In the genomic region with DNA sequence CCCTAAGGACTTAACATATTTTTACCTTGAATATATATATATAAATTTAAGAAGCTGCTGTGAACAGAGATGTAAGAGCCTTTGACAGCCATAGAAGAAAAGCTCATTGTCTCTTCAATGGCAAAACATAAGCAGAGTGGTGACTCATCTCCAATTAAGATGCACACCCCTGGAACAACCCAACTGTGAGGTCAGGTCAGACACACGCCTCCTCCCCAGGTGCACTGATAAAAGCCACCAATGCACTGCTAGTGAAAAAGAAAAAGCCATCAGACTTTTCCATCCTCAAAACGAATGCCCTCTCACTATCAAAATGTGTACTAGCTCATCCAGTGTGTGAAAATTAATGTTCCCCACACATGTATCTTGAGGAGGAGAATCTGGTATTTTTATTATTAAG, we compare ENCODE assay signal across 1 cellular context.
TF ChIP-seq lines count a peak whose summit lies in the region.

No MANE protein-coding gene starts in this region.

TF ChIP-seq in HEK293, 187 proteins besides CTCF, POLR2A, EP300 and RAD21 (continued from another document and continues in another):
- TF ChIP-seq, protein P1, sequence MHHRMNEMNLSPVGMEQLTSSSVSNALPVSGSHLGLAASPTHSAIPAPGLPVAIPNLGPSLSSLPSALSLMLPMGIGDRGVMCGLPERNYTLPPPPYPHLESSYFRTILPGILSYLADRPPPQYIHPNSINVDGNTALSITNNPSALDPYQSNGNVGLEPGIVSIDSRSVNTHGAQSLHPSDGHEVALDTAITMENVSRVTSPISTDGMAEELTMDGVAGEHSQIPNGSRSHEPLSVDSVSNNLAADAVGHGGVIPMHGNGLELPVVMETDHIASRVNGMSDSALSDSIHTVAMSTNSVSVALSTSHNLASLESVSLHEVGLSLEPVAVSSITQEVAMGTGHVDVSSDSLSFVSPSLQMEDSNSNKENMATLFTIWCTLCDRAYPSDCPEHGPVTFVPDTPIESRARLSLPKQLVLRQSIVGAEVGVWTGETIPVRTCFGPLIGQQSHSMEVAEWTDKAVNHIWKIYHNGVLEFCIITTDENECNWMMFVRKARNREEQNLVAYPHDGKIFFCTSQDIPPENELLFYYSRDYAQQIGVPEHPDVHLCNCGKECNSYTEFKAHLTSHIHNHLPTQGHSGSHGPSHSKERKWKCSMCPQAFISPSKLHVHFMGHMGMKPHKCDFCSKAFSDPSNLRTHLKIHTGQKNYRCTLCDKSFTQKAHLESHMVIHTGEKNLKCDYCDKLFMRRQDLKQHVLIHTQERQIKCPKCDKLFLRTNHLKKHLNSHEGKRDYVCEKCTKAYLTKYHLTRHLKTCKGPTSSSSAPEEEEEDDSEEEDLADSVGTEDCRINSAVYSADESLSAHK (tag by site-specific recombination; IDR thresholded peaks at IDR 0.05) = no peak
- TF ChIP-seq ZIC2 (tag by site-specific recombination; IDR thresholded peaks at IDR 0.05) (peak; percentile 82), ZNF626 (tag by site-specific recombination; IDR thresholded peaks at IDR 0.05) (no peak), ZFP3 (tag by site-specific recombination; IDR thresholded peaks at IDR 0.05; ENCODE audit: low read depth) (no peak), ZNF585B (tag by site-specific recombination; IDR thresholded peaks at IDR 0.05) (no peak), ZBTB1 (tag by site-specific recombination; IDR thresholded peaks at IDR 0.05) (no peak), ZNF837 (tag by site-specific recombination; IDR thresholded peaks at IDR 0.05) (no peak), SP2 (tag by site-specific recombination; IDR thresholded peaks at IDR 0.05) (no peak), ZNF777 (tag by site-specific recombination; IDR thresholded peaks at IDR 0.05; ENCODE audit: borderline replicate concordance) (no peak), ZNF529 (tag by site-specific recombination; IDR thresholded peaks at IDR 0.05; ENCODE audit: insufficient replicate concordance) (no peak), OSR2 (tag by site-specific recombination; IDR thresholded peaks at IDR 0.05) (no peak), ZNF366 (tag by site-specific recombination; conservative IDR thresholded peaks at IDR 0.05) (peak; percentile 31; the same call in 1 of the 2 replicates), SP7 (tag by site-specific recombination; IDR thresholded peaks at IDR 0.05) (peak; percentile 39; the same call in 1 of the 2 replicates), GLIS2 (tag by site-specific recombination; IDR thresholded peaks at IDR 0.05) (no peak), ZXDB (tag by site-specific recombination; IDR thresholded peaks at IDR 0.05) (peak; percentile 42), HOXD13 (CRISPR knock-in tag; IDR thresholded peaks at IDR 0.05; ENCODE audit: borderline replicate concordance) (no peak), ZSCAN30 (tag by site-specific recombination; IDR thresholded peaks at IDR 0.05) (no peak), KLF1 (tag by site-specific recombination; IDR thresholded peaks at IDR 0.05) (peak; percentile 34; the same call in 1 of the 2 replicates), ZNF169 (tag by site-specific recombination; IDR thresholded peaks at IDR 0.05) (no peak), KLF7 (tag by site-specific recombination; IDR thresholded peaks at IDR 0.05; ENCODE audit: borderline replicate concordance) (no peak), GLIS1 (tag by site-specific recombination; IDR thresholded peaks at IDR 0.05) (0 out of 2 replicates have a peak, but pooled peaks have one; percentile 29), ZNF621 (tag by site-specific recombination; IDR thresholded peaks at IDR 0.05) (no peak), ZBTB48 (tag by site-specific recombination; IDR thresholded peaks at IDR 0.05) (no peak), ZNF214 (tag by site-specific recombination; IDR thresholded peaks at IDR 0.05; ENCODE audit: borderline replicate concordance) (no peak), BCL11A (tag by site-specific recombination; IDR thresholded peaks at IDR 0.05; ENCODE audit: low read depth) (no peak), ZNF184 (tag by site-specific recombination; IDR thresholded peaks at IDR 0.05) (no peak), SCRT2 (tag by site-specific recombination; IDR thresholded peaks at IDR 0.05) (no peak), REPIN1 (tag by site-specific recombination; IDR thresholded peaks at IDR 0.05; ENCODE audit: low read depth) (no peak), WT1 (tag by site-specific recombination; IDR thresholded peaks at IDR 0.05) (peak; percentile 41; the same call in 1 of the 2 replicates), PRDM1 (tag by site-specific recombination; IDR thresholded peaks at IDR 0.05) (peak; percentile 84), ZNF175 (tag by site-specific recombination; IDR thresholded peaks at IDR 0.05) (no peak)
- TF ChIP-seq, protein P2, sequence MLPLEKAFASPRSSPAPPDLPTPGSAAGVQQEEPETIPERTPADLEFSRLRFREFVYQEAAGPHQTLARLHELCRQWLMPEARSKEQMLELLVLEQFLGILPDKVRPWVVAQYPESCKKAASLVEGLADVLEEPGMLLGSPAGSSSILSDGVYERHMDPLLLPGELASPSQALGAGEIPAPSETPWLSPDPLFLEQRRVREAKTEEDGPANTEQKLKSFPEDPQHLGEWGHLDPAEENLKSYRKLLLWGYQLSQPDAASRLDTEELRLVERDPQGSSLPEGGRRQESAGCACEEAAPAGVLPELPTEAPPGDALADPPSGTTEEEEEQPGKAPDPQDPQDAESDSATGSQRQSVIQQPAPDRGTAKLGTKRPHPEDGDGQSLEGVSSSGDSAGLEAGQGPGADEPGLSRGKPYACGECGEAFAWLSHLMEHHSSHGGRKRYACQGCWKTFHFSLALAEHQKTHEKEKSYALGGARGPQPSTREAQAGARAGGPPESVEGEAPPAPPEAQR (tag by site-specific recombination; IDR thresholded peaks at IDR 0.05) = no peak
- TF ChIP-seq, protein P3, sequence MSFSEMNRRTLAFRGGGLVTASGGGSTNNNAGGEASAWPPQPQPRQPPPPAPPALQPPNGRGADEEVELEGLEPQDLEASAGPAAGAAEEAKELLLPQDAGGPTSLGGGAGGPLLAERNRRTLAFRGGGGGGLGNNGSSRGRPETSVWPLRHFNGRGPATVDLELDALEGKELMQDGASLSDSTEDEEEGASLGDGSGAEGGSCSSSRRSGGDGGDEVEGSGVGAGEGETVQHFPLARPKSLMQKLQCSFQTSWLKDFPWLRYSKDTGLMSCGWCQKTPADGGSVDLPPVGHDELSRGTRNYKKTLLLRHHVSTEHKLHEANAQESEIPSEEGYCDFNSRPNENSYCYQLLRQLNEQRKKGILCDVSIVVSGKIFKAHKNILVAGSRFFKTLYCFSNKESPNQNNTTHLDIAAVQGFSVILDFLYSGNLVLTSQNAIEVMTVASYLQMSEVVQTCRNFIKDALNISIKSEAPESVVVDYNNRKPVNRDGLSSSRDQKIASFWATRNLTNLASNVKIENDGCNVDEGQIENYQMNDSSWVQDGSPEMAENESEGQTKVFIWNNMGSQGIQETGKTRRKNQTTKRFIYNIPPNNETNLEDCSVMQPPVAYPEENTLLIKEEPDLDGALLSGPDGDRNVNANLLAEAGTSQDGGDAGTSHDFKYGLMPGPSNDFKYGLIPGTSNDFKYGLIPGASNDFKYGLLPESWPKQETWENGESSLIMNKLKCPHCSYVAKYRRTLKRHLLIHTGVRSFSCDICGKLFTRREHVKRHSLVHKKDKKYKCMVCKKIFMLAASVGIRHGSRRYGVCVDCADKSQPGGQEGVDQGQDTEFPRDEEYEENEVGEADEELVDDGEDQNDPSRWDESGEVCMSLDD (tag by site-specific recombination; IDR thresholded peaks at IDR 0.05) = no peak
- TF ChIP-seq, protein P4, sequence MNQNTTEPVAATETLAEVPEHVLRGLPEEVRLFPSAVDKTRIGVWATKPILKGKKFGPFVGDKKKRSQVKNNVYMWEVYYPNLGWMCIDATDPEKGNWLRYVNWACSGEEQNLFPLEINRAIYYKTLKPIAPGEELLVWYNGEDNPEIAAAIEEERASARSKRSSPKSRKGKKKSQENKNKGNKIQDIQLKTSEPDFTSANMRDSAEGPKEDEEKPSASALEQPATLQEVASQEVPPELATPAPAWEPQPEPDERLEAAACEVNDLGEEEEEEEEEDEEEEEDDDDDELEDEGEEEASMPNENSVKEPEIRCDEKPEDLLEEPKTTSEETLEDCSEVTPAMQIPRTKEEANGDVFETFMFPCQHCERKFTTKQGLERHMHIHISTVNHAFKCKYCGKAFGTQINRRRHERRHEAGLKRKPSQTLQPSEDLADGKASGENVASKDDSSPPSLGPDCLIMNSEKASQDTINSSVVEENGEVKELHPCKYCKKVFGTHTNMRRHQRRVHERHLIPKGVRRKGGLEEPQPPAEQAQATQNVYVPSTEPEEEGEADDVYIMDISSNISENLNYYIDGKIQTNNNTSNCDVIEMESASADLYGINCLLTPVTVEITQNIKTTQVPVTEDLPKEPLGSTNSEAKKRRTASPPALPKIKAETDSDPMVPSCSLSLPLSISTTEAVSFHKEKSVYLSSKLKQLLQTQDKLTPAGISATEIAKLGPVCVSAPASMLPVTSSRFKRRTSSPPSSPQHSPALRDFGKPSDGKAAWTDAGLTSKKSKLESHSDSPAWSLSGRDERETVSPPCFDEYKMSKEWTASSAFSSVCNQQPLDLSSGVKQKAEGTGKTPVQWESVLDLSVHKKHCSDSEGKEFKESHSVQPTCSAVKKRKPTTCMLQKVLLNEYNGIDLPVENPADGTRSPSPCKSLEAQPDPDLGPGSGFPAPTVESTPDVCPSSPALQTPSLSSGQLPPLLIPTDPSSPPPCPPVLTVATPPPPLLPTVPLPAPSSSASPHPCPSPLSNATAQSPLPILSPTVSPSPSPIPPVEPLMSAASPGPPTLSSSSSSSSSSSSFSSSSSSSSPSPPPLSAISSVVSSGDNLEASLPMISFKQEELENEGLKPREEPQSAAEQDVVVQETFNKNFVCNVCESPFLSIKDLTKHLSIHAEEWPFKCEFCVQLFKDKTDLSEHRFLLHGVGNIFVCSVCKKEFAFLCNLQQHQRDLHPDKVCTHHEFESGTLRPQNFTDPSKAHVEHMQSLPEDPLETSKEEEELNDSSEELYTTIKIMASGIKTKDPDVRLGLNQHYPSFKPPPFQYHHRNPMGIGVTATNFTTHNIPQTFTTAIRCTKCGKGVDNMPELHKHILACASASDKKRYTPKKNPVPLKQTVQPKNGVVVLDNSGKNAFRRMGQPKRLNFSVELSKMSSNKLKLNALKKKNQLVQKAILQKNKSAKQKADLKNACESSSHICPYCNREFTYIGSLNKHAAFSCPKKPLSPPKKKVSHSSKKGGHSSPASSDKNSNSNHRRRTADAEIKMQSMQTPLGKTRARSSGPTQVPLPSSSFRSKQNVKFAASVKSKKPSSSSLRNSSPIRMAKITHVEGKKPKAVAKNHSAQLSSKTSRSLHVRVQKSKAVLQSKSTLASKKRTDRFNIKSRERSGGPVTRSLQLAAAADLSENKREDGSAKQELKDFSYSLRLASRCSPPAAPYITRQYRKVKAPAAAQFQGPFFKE (tag by site-specific recombination; IDR thresholded peaks at IDR 0.05; ENCODE audit: borderline replicate concordance) = no peak
- TF ChIP-seq, protein P5, sequence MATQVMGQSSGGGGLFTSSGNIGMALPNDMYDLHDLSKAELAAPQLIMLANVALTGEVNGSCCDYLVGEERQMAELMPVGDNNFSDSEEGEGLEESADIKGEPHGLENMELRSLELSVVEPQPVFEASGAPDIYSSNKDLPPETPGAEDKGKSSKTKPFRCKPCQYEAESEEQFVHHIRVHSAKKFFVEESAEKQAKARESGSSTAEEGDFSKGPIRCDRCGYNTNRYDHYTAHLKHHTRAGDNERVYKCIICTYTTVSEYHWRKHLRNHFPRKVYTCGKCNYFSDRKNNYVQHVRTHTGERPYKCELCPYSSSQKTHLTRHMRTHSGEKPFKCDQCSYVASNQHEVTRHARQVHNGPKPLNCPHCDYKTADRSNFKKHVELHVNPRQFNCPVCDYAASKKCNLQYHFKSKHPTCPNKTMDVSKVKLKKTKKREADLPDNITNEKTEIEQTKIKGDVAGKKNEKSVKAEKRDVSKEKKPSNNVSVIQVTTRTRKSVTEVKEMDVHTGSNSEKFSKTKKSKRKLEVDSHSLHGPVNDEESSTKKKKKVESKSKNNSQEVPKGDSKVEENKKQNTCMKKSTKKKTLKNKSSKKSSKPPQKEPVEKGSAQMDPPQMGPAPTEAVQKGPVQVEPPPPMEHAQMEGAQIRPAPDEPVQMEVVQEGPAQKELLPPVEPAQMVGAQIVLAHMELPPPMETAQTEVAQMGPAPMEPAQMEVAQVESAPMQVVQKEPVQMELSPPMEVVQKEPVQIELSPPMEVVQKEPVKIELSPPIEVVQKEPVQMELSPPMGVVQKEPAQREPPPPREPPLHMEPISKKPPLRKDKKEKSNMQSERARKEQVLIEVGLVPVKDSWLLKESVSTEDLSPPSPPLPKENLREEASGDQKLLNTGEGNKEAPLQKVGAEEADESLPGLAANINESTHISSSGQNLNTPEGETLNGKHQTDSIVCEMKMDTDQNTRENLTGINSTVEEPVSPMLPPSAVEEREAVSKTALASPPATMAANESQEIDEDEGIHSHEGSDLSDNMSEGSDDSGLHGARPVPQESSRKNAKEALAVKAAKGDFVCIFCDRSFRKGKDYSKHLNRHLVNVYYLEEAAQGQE (tag by site-specific recombination; IDR thresholded peaks at IDR 0.05) = no peak
- TF ChIP-seq, protein P6, sequence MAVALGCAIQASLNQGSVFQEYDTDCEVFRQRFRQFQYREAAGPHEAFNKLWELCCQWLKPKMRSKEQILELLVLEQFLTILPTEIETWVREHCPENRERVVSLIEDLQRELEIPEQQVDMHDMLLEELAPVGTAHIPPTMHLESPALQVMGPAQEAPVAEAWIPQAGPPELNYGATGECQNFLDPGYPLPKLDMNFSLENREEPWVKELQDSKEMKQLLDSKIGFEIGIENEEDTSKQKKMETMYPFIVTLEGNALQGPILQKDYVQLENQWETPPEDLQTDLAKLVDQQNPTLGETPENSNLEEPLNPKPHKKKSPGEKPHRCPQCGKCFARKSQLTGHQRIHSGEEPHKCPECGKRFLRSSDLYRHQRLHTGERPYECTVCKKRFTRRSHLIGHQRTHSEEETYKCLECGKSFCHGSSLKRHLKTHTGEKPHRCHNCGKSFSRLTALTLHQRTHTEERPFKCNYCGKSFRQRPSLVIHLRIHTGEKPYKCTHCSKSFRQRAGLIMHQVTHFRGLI (tag by site-specific recombination; IDR thresholded peaks at IDR 0.05) = no peak
- TF ChIP-seq, protein P7, sequence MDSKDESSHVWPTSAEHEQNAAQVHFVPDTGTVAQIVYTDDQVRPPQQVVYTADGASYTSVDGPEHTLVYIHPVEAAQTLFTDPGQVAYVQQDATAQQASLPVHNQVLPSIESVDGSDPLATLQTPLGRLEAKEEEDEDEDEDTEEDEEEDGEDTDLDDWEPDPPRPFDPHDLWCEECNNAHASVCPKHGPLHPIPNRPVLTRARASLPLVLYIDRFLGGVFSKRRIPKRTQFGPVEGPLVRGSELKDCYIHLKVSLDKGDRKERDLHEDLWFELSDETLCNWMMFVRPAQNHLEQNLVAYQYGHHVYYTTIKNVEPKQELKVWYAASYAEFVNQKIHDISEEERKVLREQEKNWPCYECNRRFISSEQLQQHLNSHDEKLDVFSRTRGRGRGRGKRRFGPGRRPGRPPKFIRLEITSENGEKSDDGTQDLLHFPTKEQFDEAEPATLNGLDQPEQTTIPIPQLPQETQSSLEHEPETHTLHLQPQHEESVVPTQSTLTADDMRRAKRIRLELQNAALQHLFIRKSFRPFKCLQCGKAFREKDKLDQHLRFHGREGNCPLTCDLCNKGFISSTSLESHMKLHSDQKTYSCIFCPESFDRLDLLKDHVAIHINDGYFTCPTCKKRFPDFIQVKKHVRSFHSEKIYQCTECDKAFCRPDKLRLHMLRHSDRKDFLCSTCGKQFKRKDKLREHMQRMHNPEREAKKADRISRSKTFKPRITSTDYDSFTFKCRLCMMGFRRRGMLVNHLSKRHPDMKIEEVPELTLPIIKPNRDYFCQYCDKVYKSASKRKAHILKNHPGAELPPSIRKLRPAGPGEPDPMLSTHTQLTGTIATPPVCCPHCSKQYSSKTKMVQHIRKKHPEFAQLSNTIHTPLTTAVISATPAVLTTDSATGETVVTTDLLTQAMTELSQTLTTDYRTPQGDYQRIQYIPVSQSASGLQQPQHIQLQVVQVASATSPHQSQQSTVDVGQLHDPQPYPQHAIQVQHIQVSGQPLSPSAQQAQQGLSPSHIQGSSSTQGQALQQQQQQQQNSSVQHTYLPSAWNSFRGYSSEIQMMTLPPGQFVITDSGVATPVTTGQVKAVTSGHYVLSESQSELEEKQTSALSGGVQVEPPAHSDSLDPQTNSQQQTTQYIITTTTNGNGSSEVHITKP (tag by site-specific recombination; IDR thresholded peaks at IDR 0.05) = peak; percentile 74
